Comparison of ENCODE assay signal across 2 cellular contexts in genomic region chr17:57288753-57289121, GRCh38.
TF ChIP-seq lines count a peak whose summit lies in the region.

No MANE protein-coding gene starts in this region.

TF ChIP-seq in SK-N-SH, 30 proteins besides CTCF, POLR2A, EP300 and RAD21:
- TF ChIP-seq TAF1 (IDR thresholded peaks at IDR 0.05; ENCODE audit: borderline replicate concordance, low read depth, low read length) = no peak

TF ChIP-seq in SK-N-SH treated with all-trans-retinoic acid at 6 μM for 48 hours, 23 proteins besides CTCF, POLR2A, EP300 and RAD21:
- TF ChIP-seq ESRRG (CRISPR knock-in tag; IDR thresholded peaks at IDR 0.05) (no peak), POU6F1 (CRISPR knock-in tag; IDR thresholded peaks at IDR 0.05; ENCODE audit: borderline replicate concordance, low read depth) (no peak), BACH2 (CRISPR knock-in tag; IDR thresholded peaks at IDR 0.05; ENCODE audit: borderline replicate concordance) (no peak), GLIS3 (CRISPR knock-in tag; IDR thresholded peaks at IDR 0.05) (no peak), PPARA (CRISPR knock-in tag; IDR thresholded peaks at IDR 0.05; ENCODE audit: borderline replicate concordance) (no peak), CSDC2 (CRISPR knock-in tag; IDR thresholded peaks at IDR 0.05) (no peak), ISL1 (CRISPR knock-in tag; IDR thresholded peaks at IDR 0.05) (no peak), RARB (CRISPR knock-in tag; IDR thresholded peaks at IDR 0.05) (no peak), ZC3H10 (CRISPR knock-in tag; IDR thresholded peaks at IDR 0.05) (no peak), ZNF8 (CRISPR knock-in tag; IDR thresholded peaks at IDR 0.05) (no peak)
